In the genomic region with DNA sequence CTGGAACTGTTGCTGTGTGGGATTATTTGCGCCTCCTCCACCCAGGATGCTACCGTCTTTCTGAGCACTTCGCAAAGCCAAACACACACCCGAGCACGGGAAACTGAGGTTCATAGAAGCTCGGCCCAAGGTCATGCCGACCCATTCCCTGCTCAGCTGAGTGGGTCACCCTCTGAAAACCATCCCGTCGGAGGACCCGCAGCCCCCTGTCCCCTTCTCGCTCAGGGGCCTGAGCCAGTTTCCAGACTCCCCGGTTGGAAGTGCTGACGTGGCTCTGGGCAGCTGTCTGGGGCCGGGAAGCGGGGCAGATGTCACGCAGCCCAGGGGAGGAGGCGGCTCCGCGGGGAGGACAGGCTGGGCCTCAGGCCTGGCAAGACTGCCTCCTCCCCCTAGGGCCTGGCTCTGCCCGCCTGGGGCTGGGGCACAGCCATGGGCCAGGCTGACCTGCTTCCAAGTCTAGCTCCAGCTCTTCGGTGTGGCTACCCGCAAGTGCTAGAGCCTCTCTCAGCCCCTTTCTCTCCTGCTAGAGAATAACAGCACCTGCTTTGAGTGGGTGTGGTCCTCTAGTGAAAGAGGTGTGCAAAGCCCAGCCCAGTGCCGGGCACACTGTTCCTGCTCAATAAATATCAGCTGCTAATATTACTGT, we compare ENCODE assay signal across 1 cellular context.
TF ChIP-seq lines count a peak whose summit lies in the region.

No MANE protein-coding gene starts in this region.

TF ChIP-seq in HepG2, 621 proteins besides CTCF, POLR2A, EP300 and RAD21 (continued from another document):
- 0 out of 2 replicates have a peak, but pooled peaks have one; percentile 18 for TF ChIP-seq NRL (CRISPR knock-in tag; IDR thresholded peaks at IDR 0.05; ENCODE audit: borderline replicate concordance)
- TF ChIP-seq, protein P1, sequence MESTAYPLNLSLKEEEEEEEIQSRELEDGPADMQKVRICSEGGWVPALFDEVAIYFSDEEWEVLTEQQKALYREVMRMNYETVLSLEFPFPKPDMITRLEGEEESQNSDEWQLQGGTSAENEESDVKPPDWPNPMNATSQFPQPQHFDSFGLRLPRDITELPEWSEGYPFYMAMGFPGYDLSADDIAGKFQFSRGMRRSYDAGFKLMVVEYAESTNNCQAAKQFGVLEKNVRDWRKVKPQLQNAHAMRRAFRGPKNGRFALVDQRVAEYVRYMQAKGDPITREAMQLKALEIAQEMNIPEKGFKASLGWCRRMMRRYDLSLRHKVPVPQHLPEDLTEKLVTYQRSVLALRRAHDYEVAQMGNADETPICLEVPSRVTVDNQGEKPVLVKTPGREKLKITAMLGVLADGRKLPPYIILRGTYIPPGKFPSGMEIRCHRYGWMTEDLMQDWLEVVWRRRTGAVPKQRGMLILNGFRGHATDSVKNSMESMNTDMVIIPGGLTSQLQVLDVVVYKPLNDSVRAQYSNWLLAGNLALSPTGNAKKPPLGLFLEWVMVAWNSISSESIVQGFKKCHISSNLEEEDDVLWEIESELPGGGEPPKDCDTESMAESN (CRISPR knock-in tag; conservative IDR thresholded peaks at IDR 0.05) = no peak
- peak; percentile 15 for TF ChIP-seq SKI (IDR thresholded peaks at IDR 0.05; ENCODE audit: partially characterized antibody)
